Comparison of ENCODE assay signal across 23 cellular contexts in the genomic region with DNA sequence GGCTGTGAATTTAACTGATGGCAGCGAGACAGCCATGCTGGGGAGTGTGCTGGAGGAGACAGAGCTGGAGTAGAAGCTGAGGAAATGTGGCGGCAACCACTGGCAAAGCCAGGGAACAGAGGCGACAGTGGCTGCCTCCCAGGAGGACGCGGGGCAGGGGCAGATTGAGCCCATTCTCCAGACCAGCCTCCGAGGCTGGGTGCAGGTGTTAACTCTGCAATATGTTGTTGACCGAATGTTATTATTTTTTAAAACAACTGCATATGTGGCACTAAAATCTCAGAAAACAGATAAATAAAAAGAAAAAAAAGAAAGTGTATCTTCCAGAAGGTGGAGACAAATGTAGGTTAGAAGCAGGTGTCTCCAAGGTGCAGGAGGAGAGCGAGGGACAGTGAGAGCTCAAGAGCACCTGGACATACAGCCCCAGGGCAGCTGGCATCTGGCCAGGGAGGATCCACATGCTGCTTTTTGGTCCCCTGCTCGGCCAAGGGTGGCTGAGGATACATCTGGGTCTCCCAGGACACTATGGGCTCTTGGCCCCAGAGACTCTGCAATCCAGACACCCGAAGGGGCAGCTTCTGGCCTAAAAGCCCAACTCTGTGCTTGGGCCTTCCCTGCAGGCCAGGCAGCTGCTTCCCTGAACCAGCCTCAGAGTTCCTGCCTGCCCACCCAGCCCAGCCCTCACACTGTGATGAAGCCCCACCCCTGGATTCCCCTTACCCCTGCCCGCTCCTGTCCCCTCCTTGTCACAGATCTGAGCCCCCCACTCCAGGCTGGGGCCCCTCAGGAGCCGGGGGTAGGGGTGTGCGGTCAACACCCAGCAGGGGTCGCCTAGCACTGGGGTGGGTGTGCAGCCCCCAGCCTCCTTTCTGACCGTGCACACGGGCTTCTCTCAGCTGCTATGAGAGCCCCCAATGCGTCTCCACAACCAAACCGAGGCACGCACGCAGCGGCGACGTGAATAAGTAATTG. TPM values are rescaled to one million over a fixed set of nuclear protein-coding genes. Genes with fewer than 3 reads are reported as not detected.
DNase-seq lines count a peak whose midpoint lies in the region; ATAC-seq and TF ChIP-seq lines count a peak whose summit lies in the region.
"Had no signal": no experiment of that assay in that cellular context is flagged by ENCODE, and none has a peak within 500 bp of the region (broad histone marks: within the 10 kb centered on the region; RNA-seq: fewer than 3 reads in every experiment).

No MANE protein-coding gene starts in this region.

- H3K4me3 ChIP-seq in LNCaP clone FGC (ENCODE audit: low read depth, low read length), result no peak overlapping the region
- no peak overlapping the region for H3K4me3 ChIP-seq in thyroid gland (replicated peaks in 1 of 3)
- no peak overlapping the region for H3K4me3 ChIP-seq in right atrium auricular region
- H3K4me3 ChIP-seq: cardiac muscle cell, heart left ventricle, left ventricle myocardium inferior, MG63, smooth muscle cell, upper lobe of left lung had no signal

- H3K4me1 ChIP-seq in thyroid gland (no peaks in the 10 kb centered on the region), right atrium auricular region (peaks cover 0 to 1% of the 10 kb centered on the region in 2 donors)
- H3K4me1 ChIP-seq: left ventricle myocardium inferior, upper lobe of left lung had no signal

- WGBS in thyroid gland, 2 donors, result 89 to 94% methylated on average over 19 to 22 of the region's 23 CpGs

- H3K27me3 ChIP-seq in thyroid gland (no peaks in the 10 kb centered on the region), right atrium auricular region (no peaks in the 10 kb centered on the region)
- H3K27me3 ChIP-seq: cardiac muscle cell, heart left ventricle, MG63, upper lobe of left lung had no signal

- no peaks in the 10 kb centered on the region for H3K36me3 ChIP-seq in thyroid gland
- H3K36me3 ChIP-seq in right atrium auricular region, result no peaks in the 10 kb centered on the region
- H3K36me3 ChIP-seq: cardiac muscle cell, heart left ventricle, left ventricle myocardium inferior, MG63, upper lobe of left lung had no signal

- H3K27me3 Mint-ChIP-seq in activated naive CD8-positive, alpha-beta T cell, result no peaks in the 10 kb centered on the region
- H3K27me3 Mint-ChIP-seq in activated naive CD8-positive, alpha-beta T cell treated with anti-CD3 and anti-CD28 coated beads for 36 hours, result no peaks in the 10 kb centered on the region
- no peaks in the 10 kb centered on the region for H3K27me3 Mint-ChIP-seq in WTC11 (ENCODE audit: low read depth)
- H3K27me3 Mint-ChIP-seq: activated CD8-positive, alpha-beta memory T cell treated with anti-CD3 and anti-CD28 coated beads, Interleukin-2, amount 10 ng/mL, durations not matched to agents 7 days and 5 days had no signal

- H3K9me3 Mint-ChIP-seq in activated naive CD8-positive, alpha-beta T cell (ENCODE audit: low read depth), result no peaks in the 10 kb centered on the region
- no peaks in the 10 kb centered on the region for H3K9me3 Mint-ChIP-seq in activated naive CD8-positive, alpha-beta T cell treated with anti-CD3 and anti-CD28 coated beads for 36 hours
- no peaks in the 10 kb centered on the region for H3K9me3 Mint-ChIP-seq in WTC11
- H3K9me3 Mint-ChIP-seq in stimulated activated effector memory CD8-positive, alpha-beta T cell treated with anti-CD3 and anti-CD28 coated beads, Interleukin-12 subunit alpha, Interleukin-12 subunit beta, amount 100 ng/mL, for 72 hours, result no peaks in the 10 kb centered on the region
- H3K9me3 Mint-ChIP-seq: CD8-positive, alpha-beta memory T cell; neural crest cell had no signal

- H3K9me3 ChIP-seq in thyroid gland (no peaks in the 10 kb centered on the region), right atrium auricular region (no peaks in the 10 kb centered on the region)
- H3K9me3 ChIP-seq: heart left ventricle, left ventricle myocardium inferior, MG63, upper lobe of left lung had no signal

- H3K36me3 Mint-ChIP-seq in activated naive CD8-positive, alpha-beta T cell, result no peaks in the 10 kb centered on the region
- H3K36me3 Mint-ChIP-seq in activated naive CD8-positive, alpha-beta T cell treated with anti-CD3 and anti-CD28 coated beads for 36 hours, result no peaks in the 10 kb centered on the region
- H3K36me3 Mint-ChIP-seq in WTC11, result no peaks in the 10 kb centered on the region
- H3K36me3 Mint-ChIP-seq in stimulated activated effector memory CD8-positive, alpha-beta T cell treated with anti-CD3 and anti-CD28 coated beads, Interleukin-12 subunit alpha, Interleukin-12 subunit beta, amount 100 ng/mL, for 72 hours, result no peaks in the 10 kb centered on the region
- H3K36me3 Mint-ChIP-seq: activated CD8-positive, alpha-beta memory T cell treated with anti-CD3 and anti-CD28 coated beads, Interleukin-2, amount 10 ng/mL, durations not matched to agents 7 days and 5 days; CD8-positive, alpha-beta memory T cell had no signal

- H3K4me3 Mint-ChIP-seq in activated naive CD8-positive, alpha-beta T cell, result no peak overlapping the region
- H3K4me3 Mint-ChIP-seq in activated naive CD8-positive, alpha-beta T cell treated with anti-CD3 and anti-CD28 coated beads for 36 hours, result no peak overlapping the region
- H3K4me3 Mint-ChIP-seq in WTC11, result no peak overlapping the region
- no peak overlapping the region for H3K4me3 Mint-ChIP-seq in stimulated activated effector memory CD8-positive, alpha-beta T cell treated with anti-CD3 and anti-CD28 coated beads, Interleukin-12 subunit alpha, Interleukin-12 subunit beta, amount 100 ng/mL, for 72 hours
- H3K4me3 Mint-ChIP-seq: activated CD8-positive, alpha-beta memory T cell treated with anti-CD3 and anti-CD28 coated beads, Interleukin-2, amount 10 ng/mL, durations not matched to agents 7 days and 5 days; CD8-positive, alpha-beta memory T cell; neural crest cell had no signal

- TF ChIP-seq CTCF in LNCaP clone FGC (IDR thresholded peaks at IDR 0.05; ENCODE audit: control insufficient read depth, extremely low read depth, insufficient read depth) (no peak), WTC11 (IDR thresholded peaks at IDR 0.05) (no peak), thyroid gland (IDR thresholded peaks at IDR 0.05) (no peak), right atrium auricular region (IDR thresholded peaks at IDR 0.05) (no peak)

- DNase-seq in activated naive CD8-positive, alpha-beta T cell treated with anti-CD3 and anti-CD28 coated beads for 36 hours, result no peak
- DNase-seq in LNCaP clone FGC (ENCODE audit: low read depth) (peak; percentile 77), WTC11 (ENCODE audit: low spot score) (no peak), thyroid gland (no peak), right atrium auricular region (ENCODE audit: low spot score) (no peak), NCI-H1105 treated with DMSO at 0.1 percent for 48 hours (lab: John Stamatoyannopoulos, UW) (no peak)
- DNase-seq in stimulated activated effector memory CD8-positive, alpha-beta T cell treated with anti-CD3 and anti-CD28 coated beads, Interleukin-12 subunit alpha, Interleukin-12 subunit beta, amount 100 ng/mL, for 72 hours (ENCODE audit: low spot score in 2 of 2), result no peak
- DNase-seq: activated CD4-positive, CD25-positive, alpha-beta regulatory T cell treated with anti-CD3 and anti-CD28 coated beads, Interleukin-2, amount 50 U/mL, for 72 hours; activated CD8-positive, alpha-beta memory T cell treated with anti-CD3 and anti-CD28 coated beads, Interleukin-2, amount 10 ng/mL, durations not matched to agents 7 days and 5 days; activated effector memory CD4-positive, alpha-beta T cell treated with Interleukin-2 at 50 U/mL for 16 hours; amniotic stem cell; CD8-positive, alpha-beta memory T cell; DND-41; heart left ventricle; left ventricle myocardium inferior; MG63; NCI-H187; stimulated activated CD4-positive, alpha-beta T cell treated with anti-CD3 and anti-CD28 coated beads, Interleukin-2, amount 100 ng/mL, for 48 hours had no signal

- H3K4me1 Mint-ChIP-seq in activated naive CD8-positive, alpha-beta T cell (ENCODE audit: low read depth), result peaks cover 8% of the 10 kb centered on the region
- H3K4me1 Mint-ChIP-seq in activated naive CD8-positive, alpha-beta T cell treated with anti-CD3 and anti-CD28 coated beads for 36 hours, result peaks cover 7% of the 10 kb centered on the region
- H3K4me1 Mint-ChIP-seq in WTC11, result no peaks in the 10 kb centered on the region
- peaks cover 15% of the 10 kb centered on the region for H3K4me1 Mint-ChIP-seq in stimulated activated effector memory CD8-positive, alpha-beta T cell treated with anti-CD3 and anti-CD28 coated beads, Interleukin-12 subunit alpha, Interleukin-12 subunit beta, amount 100 ng/mL, for 72 hours

- POLR2A ChIA-PET in WTC11 (lab: Charles Lee), result no interaction called here

- CTCF ChIA-PET in WTC11 (lab: Charles Lee), result interaction anchor here (0.6 to 3.6 kb wide), 5 partner anchors 10 to 267 kb away, joined by 3 to 34 read pairs (median 4); no protein-coding TSS in a partner anchor

- H3K27ac ChIP-seq in thyroid gland (no peak overlapping the region), right atrium auricular region (no peak overlapping the region)
- H3K27ac ChIP-seq: cardiac muscle cell, heart left ventricle, left ventricle myocardium inferior, upper lobe of left lung had no signal

- no peak for ATAC-seq in WTC11
- no peak for ATAC-seq in stimulated activated effector memory CD8-positive, alpha-beta T cell treated with anti-CD3 and anti-CD28 coated beads, Interleukin-12 subunit alpha, Interleukin-12 subunit beta, amount 100 ng/mL, for 72 hours
- ATAC-seq: activated CD8-positive, alpha-beta memory T cell treated with anti-CD3 and anti-CD28 coated beads, Interleukin-2, amount 10 ng/mL, durations not matched to agents 7 days and 5 days had no signal

- TF ChIP-seq POLR2A in thyroid gland (IDR thresholded peaks at IDR 0.05), result no peak

- intact Hi-C loops in thyroid gland (cut with DNase I), result no loop called here

- peak overlapping the region; percentile 36 for H3K27ac Mint-ChIP-seq in activated naive CD8-positive, alpha-beta T cell
- no peak overlapping the region for H3K27ac Mint-ChIP-seq in activated naive CD8-positive, alpha-beta T cell treated with anti-CD3 and anti-CD28 coated beads for 36 hours
- peak overlapping the region; percentile 51; the same call in 1 of the 2 replicates for H3K27ac Mint-ChIP-seq in WTC11
- H3K27ac Mint-ChIP-seq in stimulated activated effector memory CD8-positive, alpha-beta T cell treated with anti-CD3 and anti-CD28 coated beads, Interleukin-12 subunit alpha, Interleukin-12 subunit beta, amount 100 ng/mL, for 72 hours, result peak overlapping the region; percentile 17

TF ChIP-seq in WTC11, 78 proteins besides CTCF, POLR2A, EP300 and RAD21 (continues in another document):
- TF ChIP-seq, protein P1, sequence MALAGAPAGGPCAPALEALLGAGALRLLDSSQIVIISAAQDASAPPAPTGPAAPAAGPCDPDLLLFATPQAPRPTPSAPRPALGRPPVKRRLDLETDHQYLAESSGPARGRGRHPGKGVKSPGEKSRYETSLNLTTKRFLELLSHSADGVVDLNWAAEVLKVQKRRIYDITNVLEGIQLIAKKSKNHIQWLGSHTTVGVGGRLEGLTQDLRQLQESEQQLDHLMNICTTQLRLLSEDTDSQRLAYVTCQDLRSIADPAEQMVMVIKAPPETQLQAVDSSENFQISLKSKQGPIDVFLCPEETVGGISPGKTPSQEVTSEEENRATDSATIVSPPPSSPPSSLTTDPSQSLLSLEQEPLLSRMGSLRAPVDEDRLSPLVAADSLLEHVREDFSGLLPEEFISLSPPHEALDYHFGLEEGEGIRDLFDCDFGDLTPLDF (CRISPR knock-in tag; IDR thresholded peaks at IDR 0.05), result no peak

RNA-seq across cellular contexts. Expression of gene RTN4R, which starts 12.9 kb away (rescaled TPM):
- total RNA-seq in activated naive CD8-positive, alpha-beta T cell treated with anti-CD3 and anti-CD28 coated beads for 36 hours, result 1 to 10 TPM; 3.2 to 3.5 TPM
- total RNA-seq in WTC11 (2021) (23.0 to 27.0 TPM (median 25.0 TPM) in 3 replicates), thyroid gland (1 to 10 TPM; 4.0 to 8.6 (median 5.9) TPM), right atrium auricular region (1 to 10 TPM; 1.0 to 2.0 TPM)
